ENCODE assay signal across 20 cellular contexts in the genomic region with DNA sequence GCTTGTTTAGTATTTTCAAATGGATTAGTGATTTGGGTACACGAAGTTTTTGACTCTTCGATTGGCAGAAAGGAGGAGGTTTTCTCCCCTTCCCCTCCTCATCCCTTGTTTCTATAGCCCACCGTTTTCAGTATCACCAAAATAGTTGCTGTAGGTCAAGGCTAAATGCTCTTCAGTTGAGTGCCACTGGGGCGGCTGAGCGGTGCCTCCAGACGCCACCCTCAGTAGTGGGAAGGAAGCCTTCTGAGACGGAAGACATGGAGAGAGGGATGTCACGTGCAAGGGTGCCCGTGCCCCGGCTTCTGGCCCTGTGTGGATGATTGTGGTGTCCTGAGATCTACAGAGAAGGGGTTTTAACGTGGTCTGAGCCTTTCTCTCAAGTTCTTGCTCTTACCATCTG.
"Had no signal": no experiment of that assay in that cellular context is flagged by ENCODE, and none has a peak within 500 bp of the region (broad histone marks: within the 10 kb centered on the region; RNA-seq: fewer than 3 reads in every experiment).

No MANE protein-coding gene starts in this region.

- H3K4me3 ChIP-seq: esophagus squamous epithelium, left lung, lower lobe of right lung, psoas muscle, skin epidermis, stomach had no signal

- H3K27ac Mint-ChIP-seq: dendritic cell treated with granulocyte-macrophage colony-stimulating factor and Interleukin-4, amounts not matched to agents 40 ng/mL and 50 ng/mL, for 4 days; effector memory CD8-positive, alpha-beta T cell; memory B cell; mesothelial cell of epicardium; natural killer cell had no signal

- DNase-seq: effector memory CD8-positive, alpha-beta T cell; esophagus squamous epithelium; foreskin fibroblast; immature natural killer cell; lower lobe of right lung; natural killer cell; psoas muscle; retina; stimulated activated CD4-positive, alpha-beta T cell treated with anti-CD3 and anti-CD28 coated beads, Interleukin-2, amount 100 ng/mL, for 24 hours; stimulated activated CD4-positive, alpha-beta T cell treated with anti-CD3 and anti-CD28 coated beads, Interleukin-4, amount 100 ng/mL, for 4 hours; stimulated activated naive CD4-positive, alpha-beta T cell; stomach; trophoblast cell had no signal

- H3K4me1 Mint-ChIP-seq: immature natural killer cell, memory B cell, natural killer cell had no signal

- H3K4me1 ChIP-seq: esophagus squamous epithelium, lower lobe of right lung, parathyroid adenoma, psoas muscle had no signal

- H3K9me3 Mint-ChIP-seq: effector memory CD8-positive, alpha-beta T cell; immature natural killer cell; memory B cell; mesothelial cell of epicardium; natural killer cell had no signal

- H3K27ac ChIP-seq: esophagus squamous epithelium, left lung, lower lobe of right lung, parathyroid adenoma, psoas muscle, skin epidermis had no signal

- H3K9me3 ChIP-seq: esophagus squamous epithelium, left lung, lower lobe of right lung, psoas muscle, stomach had no signal

- ATAC-seq: effector memory CD8-positive, alpha-beta T cell; left lung; lower lobe of right lung; natural killer cell; psoas muscle had no signal

- H3K9ac ChIP-seq: parathyroid adenoma had no signal

- H2AFZ ChIP-seq: parathyroid adenoma had no signal

- H3K27me3 Mint-ChIP-seq: dendritic cell treated with granulocyte-macrophage colony-stimulating factor and Interleukin-4, amounts not matched to agents 40 ng/mL and 50 ng/mL, for 4 days; effector memory CD8-positive, alpha-beta T cell; memory B cell had no signal

- H3K4me3 Mint-ChIP-seq: dendritic cell treated with granulocyte-macrophage colony-stimulating factor and Interleukin-4, amounts not matched to agents 40 ng/mL and 50 ng/mL, for 4 days; effector memory CD8-positive, alpha-beta T cell; immature natural killer cell; memory B cell; mesothelial cell of epicardium; natural killer cell had no signal

- H3K27me3 ChIP-seq: esophagus squamous epithelium, left lung, stomach had no signal

- FAIRE-seq: keratinocyte had no signal

- H3K79me2 ChIP-seq: parathyroid adenoma had no signal
